Comparison of ENCODE assay signal across 8 cellular contexts in genomic region chr17:45131616-45132301, GRCh38. TPM values are rescaled to one million over a fixed set of nuclear protein-coding genes. Genes with fewer than 3 reads are reported as not detected.
DNase-seq lines count a peak whose midpoint lies in the region; ATAC-seq and TF ChIP-seq lines count a peak whose summit lies in the region.

No MANE protein-coding gene starts in this region.

- H3K9me3 Mint-ChIP-seq in Caco-2 (ENCODE audit: unreplicated experiment) = no peaks in the 10 kb centered on the region
- no peaks in the 10 kb centered on the region for H3K9me3 Mint-ChIP-seq in IgD-negative memory B cell
- H3K9me3 Mint-ChIP-seq in activated CD8-positive, alpha-beta T cell treated with anti-CD3 and anti-CD28 coated beads for 36 hours = no peaks in the 10 kb centered on the region
- no peaks in the 10 kb centered on the region for H3K9me3 Mint-ChIP-seq in naive thymus-derived CD8-positive, alpha-beta T cell

- DNase-seq in Caco-2 = peak; percentile 72 to 79
- peak; percentile 57 for DNase-seq in activated CD8-positive, alpha-beta T cell treated with anti-CD3 and anti-CD28 coated beads for 36 hours
- no peak for DNase-seq in epithelial cell of proximal tubule (ENCODE audit: low read depth)
- peak in 9 of 10 donors; percentile 30 to 78 (median 47) for DNase-seq in naive thymus-derived CD8-positive, alpha-beta T cell
- DNase-seq in ureter (ENCODE audit: low spot score) = peak; percentile 65
- DNase-seq in COR-L47 (lab: John Stamatoyannopoulos, UW) = no peak

- peaks cover 49% of the 10 kb centered on the region for H3K36me3 Mint-ChIP-seq in Caco-2 (ENCODE audit: insufficient read depth, unreplicated experiment)
- H3K36me3 Mint-ChIP-seq in IgD-negative memory B cell = no peaks in the 10 kb centered on the region
- H3K36me3 Mint-ChIP-seq in activated CD8-positive, alpha-beta T cell treated with anti-CD3 and anti-CD28 coated beads for 36 hours (ENCODE audit: low read depth) = no peaks in the 10 kb centered on the region
- H3K36me3 Mint-ChIP-seq in naive thymus-derived CD8-positive, alpha-beta T cell = no peaks in the 10 kb centered on the region

- POLR2A ChIA-PET in Caco-2 (lab: Charles Lee) = no interaction called here
- POLR2A ChIA-PET in activated CD8-positive, alpha-beta T cell treated with anti-CD3 and anti-CD28 coated beads for 36 hours (lab: Charles Lee) = interaction anchor here (0.9 to 1.6 kb wide), 2 partner anchors 10 to 17 kb away, joined by 3 to 8 read pairs; partner anchors contain the start of gene HEXIM1
- POLR2A ChIA-PET in naive thymus-derived CD8-positive, alpha-beta T cell (lab: Charles Lee) = interaction anchor here (7.2 kb wide), 1 partner anchor 16 kb away, joined by 195 read pairs; the partner anchor contains the start of gene HEXIM1

- H3K4me1 ChIP-seq in Caco-2 = peaks cover 53% of the 10 kb centered on the region

- peak overlapping the region; percentile 85 for H3K4me3 ChIP-seq in Caco-2 (ENCODE audit: low read depth, low read length)
- peak overlapping the region; percentile 95 for H3K4me3 ChIP-seq in epithelial cell of proximal tubule (ENCODE audit: low read depth, low read length)

- peaks cover 36% of the 10 kb centered on the region for H3K4me1 Mint-ChIP-seq in Caco-2 (ENCODE audit: low read depth, unreplicated experiment)
- H3K4me1 Mint-ChIP-seq in IgD-negative memory B cell = peaks cover 8 to 11% (median 10%) of the 10 kb centered on the region in 3 donors
- H3K4me1 Mint-ChIP-seq in activated CD8-positive, alpha-beta T cell treated with anti-CD3 and anti-CD28 coated beads for 36 hours (ENCODE audit: low read depth) = peaks cover 12% of the 10 kb centered on the region
- peaks cover 10 to 24% (median 18%) of the 10 kb centered on the region in 4 donors for H3K4me1 Mint-ChIP-seq in naive thymus-derived CD8-positive, alpha-beta T cell

- TF ChIP-seq CTCF in Caco-2 (IDR thresholded peaks at IDR 0.05; ENCODE audit: insufficient read depth in 1 of 2, low read depth in 1 of 2, low read length in 1 of 2, severe bottlenecking in 1 of 2, unreplicated experiment in 1 of 2) (peak; percentile 87 to 99), epithelial cell of proximal tubule (conservative IDR thresholded peaks at IDR 0.05; ENCODE audit: low read depth, low read length) (peak; percentile 79)
- peak; percentile 100 for TF ChIP-seq CTCF in activated CD8-positive, alpha-beta T cell treated with anti-CD3 and anti-CD28 coated beads for 36 hours (IDR thresholded peaks at IDR 0.05)

- no peaks in the 10 kb centered on the region; the same call in 1 of the 2 replicates for H3K36me3 ChIP-seq in Caco-2 (ENCODE audit: control insufficient read depth, insufficient read depth, low read length)

- intact Hi-C loops in Caco-2 (cut with micrococcal nuclease; ENCODE audit: unreplicated experiment) = loop anchor here (2.0 to 10.0 kb wide), 3 partner anchors 33 to 357 kb away; no protein-coding TSS in a partner anchor
- intact Hi-C loops in activated CD8-positive, alpha-beta T cell treated with anti-CD3 and anti-CD28 coated beads for 36 hours (cut with micrococcal nuclease) = no loop called here

- BruUV-seq in Caco-2 (replicated peaks; lab: Mats Ljungman, UMichigan) = no TSS peak

- no peaks in the 10 kb centered on the region for H3K27me3 ChIP-seq in Caco-2 (replicated peaks; ENCODE audit: control insufficient read depth, insufficient read depth, low read length)

- H3K27me3 Mint-ChIP-seq in Caco-2 (ENCODE audit: insufficient read depth, unreplicated experiment) (no peaks in the 10 kb centered on the region), IgD-negative memory B cell (no peaks in the 10 kb centered on the region)
- H3K27me3 Mint-ChIP-seq in activated CD8-positive, alpha-beta T cell treated with anti-CD3 and anti-CD28 coated beads for 36 hours = no peaks in the 10 kb centered on the region
- H3K27me3 Mint-ChIP-seq in naive thymus-derived CD8-positive, alpha-beta T cell = peaks cover 0 to 3% (median 3%) of the 10 kb centered on the region in 5 donors

- no peaks in the 10 kb centered on the region for H3K9me3 ChIP-seq in Caco-2

- H3K27ac Mint-ChIP-seq in Caco-2 (ENCODE audit: unreplicated experiment) (peak overlapping the region; percentile 58), IgD-negative memory B cell (peak overlapping the region in 2 of 3 donors; percentile 69 to 73)
- no peak overlapping the region for H3K27ac Mint-ChIP-seq in activated CD8-positive, alpha-beta T cell treated with anti-CD3 and anti-CD28 coated beads for 36 hours
- peak overlapping the region in 5 of 10 donors; percentile 15 to 87 (median 49) for H3K27ac Mint-ChIP-seq in naive thymus-derived CD8-positive, alpha-beta T cell

- H3K4me3 Mint-ChIP-seq in Caco-2 (ENCODE audit: unreplicated experiment) (peak overlapping the region; percentile 83), IgD-negative memory B cell (peak overlapping the region; percentile 74 to 94 (median 88))
- H3K4me3 Mint-ChIP-seq in activated CD8-positive, alpha-beta T cell treated with anti-CD3 and anti-CD28 coated beads for 36 hours = peak overlapping the region; percentile 85
- H3K4me3 Mint-ChIP-seq in naive thymus-derived CD8-positive, alpha-beta T cell = peak overlapping the region; percentile 42 to 84 (median 70)

- peak; percentile 1 for ATAC-seq in activated CD8-positive, alpha-beta T cell treated with anti-CD3 and anti-CD28 coated beads for 36 hours
- peak in 1 of 2 donors; percentile 0 for ATAC-seq in naive thymus-derived CD8-positive, alpha-beta T cell
- no peak for ATAC-seq in HG02884 (IDR thresholded peaks at IDR 0.05; ENCODE audit: unreplicated experiment)

- CTCF ChIA-PET in Caco-2 (lab: Charles Lee) = interaction anchor here (2.3 kb wide), 1 partner anchor 17 kb away, joined by 8 read pairs; the partner anchor contains the start of gene HEXIM1
- CTCF ChIA-PET in activated CD8-positive, alpha-beta T cell treated with anti-CD3 and anti-CD28 coated beads for 36 hours (lab: Charles Lee) = interaction anchor here (0.6 to 6.1 kb wide), 9 partner anchors 8 to 441 kb away, joined by 3 to 369 read pairs (median 4); partner anchors contain the start of gene HEXIM1

RNA-seq across cellular contexts. Expression of gene PLCD3, which starts 0.6 kb away (rescaled TPM):
- 74.3 and 88.5 TPM in 2 replicates for total RNA-seq in Caco-2 (2022)
- not detected for polyA plus RNA-seq in IgD-negative memory B cell
- 1 to 10 TPM; 3.9 to 6.6 TPM for total RNA-seq in activated CD8-positive, alpha-beta T cell treated with anti-CD3 and anti-CD28 coated beads for 36 hours
- 46.0 and 107 TPM in 2 replicates for total RNA-seq in epithelial cell of proximal tubule
- total RNA-seq in naive thymus-derived CD8-positive, alpha-beta T cell = 1 to 10 TPM; 1.6 to 4.0 TPM
- polyA plus RNA-seq in naive thymus-derived CD8-positive, alpha-beta T cell = under 1 TPM; 0.35 to 0.65 (median 0.56) TPM
- 153 TPM for total RNA-seq in ureter

RNA-seq across cellular contexts. Expression of gene ACBD4, which starts 3.7 kb away (rescaled TPM):
- total RNA-seq in Caco-2 (2022) (21.2 and 21.6 TPM in 2 replicates), epithelial cell of proximal tubule (4.5 and 11.3 TPM in 2 replicates), ureter (26.4 TPM)
- polyA plus RNA-seq in IgD-negative memory B cell = 17.6 TPM
- 10 to 100 TPM; 12.4 to 12.6 TPM for total RNA-seq in activated CD8-positive, alpha-beta T cell treated with anti-CD3 and anti-CD28 coated beads for 36 hours
- 10 to 100 TPM; 39.4 to 48.5 TPM for total RNA-seq in naive thymus-derived CD8-positive, alpha-beta T cell
- 10 to 100 TPM; 10.5 to 17.4 (median 11.7) TPM for polyA plus RNA-seq in naive thymus-derived CD8-positive, alpha-beta T cell

RNA-seq across cellular contexts. Expression of gene HEXIM1, which starts 16.5 kb away (rescaled TPM):
- total RNA-seq in Caco-2 (2022) (71.0 and 78.0 TPM in 2 replicates), epithelial cell of proximal tubule (11.0 and 20.3 TPM in 2 replicates), ureter (47.0 TPM)
- polyA plus RNA-seq in IgD-negative memory B cell = 3.6 TPM
- total RNA-seq in activated CD8-positive, alpha-beta T cell treated with anti-CD3 and anti-CD28 coated beads for 36 hours = 10 to 100 TPM; 22.6 to 23.5 TPM
- 10 to 100 TPM; 34.3 to 35.1 TPM for total RNA-seq in naive thymus-derived CD8-positive, alpha-beta T cell
- 1 to 10 TPM; 4.9 to 6.8 (median 5.4) TPM for polyA plus RNA-seq in naive thymus-derived CD8-positive, alpha-beta T cell

RNA-seq across cellular contexts. Expression of gene HEXIM2, which starts 29.9 kb away (rescaled TPM):
- total RNA-seq in Caco-2 (2022) = 12.7 and 13.6 TPM in 2 replicates
- 6.3 TPM for polyA plus RNA-seq in IgD-negative memory B cell
- 1 to 10 TPM; 4.1 to 4.2 TPM for total RNA-seq in activated CD8-positive, alpha-beta T cell treated with anti-CD3 and anti-CD28 coated beads for 36 hours
- total RNA-seq in epithelial cell of proximal tubule = 3.0 and 6.1 TPM in 2 replicates
- 1 to 10 TPM; 3.4 to 4.4 TPM for total RNA-seq in naive thymus-derived CD8-positive, alpha-beta T cell
- 1 to 10 TPM; 2.6 to 3.6 (median 3.3) TPM for polyA plus RNA-seq in naive thymus-derived CD8-positive, alpha-beta T cell
- total RNA-seq in ureter = 8.0 TPM

Comparison
In these comparisons a context has a peak if more than half of its experiments do, and no peak if none do; other contexts are left out.
1. DNase-seq: peak in Caco-2 (2 of 2), activated CD8-positive, alpha-beta T cell treated with anti-CD3 and anti-CD28 coated beads for 36 hours (single experiment), naive thymus-derived CD8-positive, alpha-beta T cell (9 of 10) and ureter (single experiment); none in epithelial cell of proximal tubule (single experiment) and COR-L47 (single experiment).
2. Peak in every context shown above with its lines, with median percentiles within 50 percentile points of each other: H3K4me3 Mint-ChIP-seq and CTCF ChIP-seq.